In genomic region chr3:101725890-101726275, GRCh38 we compare ENCODE assay signal across 1 cellular context.
TF ChIP-seq lines count a peak whose summit lies in the region.

No MANE protein-coding gene starts in this region.

TF ChIP-seq in IMR-90, 13 proteins besides CTCF, POLR2A, EP300 and RAD21 (continued from another document):
- TF ChIP-seq, protein P1, sequence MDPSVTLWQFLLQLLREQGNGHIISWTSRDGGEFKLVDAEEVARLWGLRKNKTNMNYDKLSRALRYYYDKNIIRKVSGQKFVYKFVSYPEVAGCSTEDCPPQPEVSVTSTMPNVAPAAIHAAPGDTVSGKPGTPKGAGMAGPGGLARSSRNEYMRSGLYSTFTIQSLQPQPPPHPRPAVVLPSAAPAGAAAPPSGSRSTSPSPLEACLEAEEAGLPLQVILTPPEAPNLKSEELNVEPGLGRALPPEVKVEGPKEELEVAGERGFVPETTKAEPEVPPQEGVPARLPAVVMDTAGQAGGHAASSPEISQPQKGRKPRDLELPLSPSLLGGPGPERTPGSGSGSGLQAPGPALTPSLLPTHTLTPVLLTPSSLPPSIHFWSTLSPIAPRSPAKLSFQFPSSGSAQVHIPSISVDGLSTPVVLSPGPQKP (IDR thresholded peaks at IDR 0.05; ENCODE audit: borderline replicate concordance, low read depth, low read length), result no peak
